ENCODE assay signal across 1 cellular context in the genomic region with DNA sequence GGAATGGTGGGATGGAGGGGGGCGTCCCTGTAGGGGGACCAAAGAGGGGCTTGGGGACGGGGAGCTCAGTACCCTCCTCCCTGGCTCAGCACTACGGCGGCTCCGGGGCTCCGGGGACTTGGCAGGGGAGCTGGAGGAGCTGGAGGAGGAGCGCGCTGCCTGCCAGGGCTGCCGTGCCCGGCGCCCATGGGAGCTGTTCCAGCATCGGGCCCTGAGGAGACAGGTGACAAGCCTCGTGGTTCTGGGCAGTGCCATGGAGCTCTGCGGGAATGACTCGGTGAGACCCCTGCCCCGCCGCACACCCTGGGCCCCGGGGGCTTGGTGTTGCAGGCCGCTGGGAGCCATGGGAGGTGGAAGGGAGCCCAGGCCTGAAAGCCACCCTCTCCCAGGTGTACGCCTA.
TF ChIP-seq lines count a peak whose summit lies in the region.

No MANE protein-coding gene starts in this region.

TF ChIP-seq in H1, 55 proteins besides CTCF, POLR2A, EP300 and RAD21:
- no peak for TF ChIP-seq SIRT6 (IDR thresholded peaks at IDR 0.05; ENCODE audit: low read length)
- no peak for TF ChIP-seq HDAC6 (IDR thresholded peaks at IDR 0.05; ENCODE audit: low read depth, low read length)
- TF ChIP-seq PHF8 (conservative IDR thresholded peaks at IDR 0.05; ENCODE audit: low read depth, low read length): no peak
- no peak for TF ChIP-seq GABPA (IDR thresholded peaks at IDR 0.05; ENCODE audit: borderline replicate concordance, insufficient read depth, low read length)
- no peak for TF ChIP-seq ZNF274 (IDR thresholded peaks at IDR 0.05; ENCODE audit: borderline replicate concordance, extremely low read depth, low read length)
- TF ChIP-seq, protein P1, sequence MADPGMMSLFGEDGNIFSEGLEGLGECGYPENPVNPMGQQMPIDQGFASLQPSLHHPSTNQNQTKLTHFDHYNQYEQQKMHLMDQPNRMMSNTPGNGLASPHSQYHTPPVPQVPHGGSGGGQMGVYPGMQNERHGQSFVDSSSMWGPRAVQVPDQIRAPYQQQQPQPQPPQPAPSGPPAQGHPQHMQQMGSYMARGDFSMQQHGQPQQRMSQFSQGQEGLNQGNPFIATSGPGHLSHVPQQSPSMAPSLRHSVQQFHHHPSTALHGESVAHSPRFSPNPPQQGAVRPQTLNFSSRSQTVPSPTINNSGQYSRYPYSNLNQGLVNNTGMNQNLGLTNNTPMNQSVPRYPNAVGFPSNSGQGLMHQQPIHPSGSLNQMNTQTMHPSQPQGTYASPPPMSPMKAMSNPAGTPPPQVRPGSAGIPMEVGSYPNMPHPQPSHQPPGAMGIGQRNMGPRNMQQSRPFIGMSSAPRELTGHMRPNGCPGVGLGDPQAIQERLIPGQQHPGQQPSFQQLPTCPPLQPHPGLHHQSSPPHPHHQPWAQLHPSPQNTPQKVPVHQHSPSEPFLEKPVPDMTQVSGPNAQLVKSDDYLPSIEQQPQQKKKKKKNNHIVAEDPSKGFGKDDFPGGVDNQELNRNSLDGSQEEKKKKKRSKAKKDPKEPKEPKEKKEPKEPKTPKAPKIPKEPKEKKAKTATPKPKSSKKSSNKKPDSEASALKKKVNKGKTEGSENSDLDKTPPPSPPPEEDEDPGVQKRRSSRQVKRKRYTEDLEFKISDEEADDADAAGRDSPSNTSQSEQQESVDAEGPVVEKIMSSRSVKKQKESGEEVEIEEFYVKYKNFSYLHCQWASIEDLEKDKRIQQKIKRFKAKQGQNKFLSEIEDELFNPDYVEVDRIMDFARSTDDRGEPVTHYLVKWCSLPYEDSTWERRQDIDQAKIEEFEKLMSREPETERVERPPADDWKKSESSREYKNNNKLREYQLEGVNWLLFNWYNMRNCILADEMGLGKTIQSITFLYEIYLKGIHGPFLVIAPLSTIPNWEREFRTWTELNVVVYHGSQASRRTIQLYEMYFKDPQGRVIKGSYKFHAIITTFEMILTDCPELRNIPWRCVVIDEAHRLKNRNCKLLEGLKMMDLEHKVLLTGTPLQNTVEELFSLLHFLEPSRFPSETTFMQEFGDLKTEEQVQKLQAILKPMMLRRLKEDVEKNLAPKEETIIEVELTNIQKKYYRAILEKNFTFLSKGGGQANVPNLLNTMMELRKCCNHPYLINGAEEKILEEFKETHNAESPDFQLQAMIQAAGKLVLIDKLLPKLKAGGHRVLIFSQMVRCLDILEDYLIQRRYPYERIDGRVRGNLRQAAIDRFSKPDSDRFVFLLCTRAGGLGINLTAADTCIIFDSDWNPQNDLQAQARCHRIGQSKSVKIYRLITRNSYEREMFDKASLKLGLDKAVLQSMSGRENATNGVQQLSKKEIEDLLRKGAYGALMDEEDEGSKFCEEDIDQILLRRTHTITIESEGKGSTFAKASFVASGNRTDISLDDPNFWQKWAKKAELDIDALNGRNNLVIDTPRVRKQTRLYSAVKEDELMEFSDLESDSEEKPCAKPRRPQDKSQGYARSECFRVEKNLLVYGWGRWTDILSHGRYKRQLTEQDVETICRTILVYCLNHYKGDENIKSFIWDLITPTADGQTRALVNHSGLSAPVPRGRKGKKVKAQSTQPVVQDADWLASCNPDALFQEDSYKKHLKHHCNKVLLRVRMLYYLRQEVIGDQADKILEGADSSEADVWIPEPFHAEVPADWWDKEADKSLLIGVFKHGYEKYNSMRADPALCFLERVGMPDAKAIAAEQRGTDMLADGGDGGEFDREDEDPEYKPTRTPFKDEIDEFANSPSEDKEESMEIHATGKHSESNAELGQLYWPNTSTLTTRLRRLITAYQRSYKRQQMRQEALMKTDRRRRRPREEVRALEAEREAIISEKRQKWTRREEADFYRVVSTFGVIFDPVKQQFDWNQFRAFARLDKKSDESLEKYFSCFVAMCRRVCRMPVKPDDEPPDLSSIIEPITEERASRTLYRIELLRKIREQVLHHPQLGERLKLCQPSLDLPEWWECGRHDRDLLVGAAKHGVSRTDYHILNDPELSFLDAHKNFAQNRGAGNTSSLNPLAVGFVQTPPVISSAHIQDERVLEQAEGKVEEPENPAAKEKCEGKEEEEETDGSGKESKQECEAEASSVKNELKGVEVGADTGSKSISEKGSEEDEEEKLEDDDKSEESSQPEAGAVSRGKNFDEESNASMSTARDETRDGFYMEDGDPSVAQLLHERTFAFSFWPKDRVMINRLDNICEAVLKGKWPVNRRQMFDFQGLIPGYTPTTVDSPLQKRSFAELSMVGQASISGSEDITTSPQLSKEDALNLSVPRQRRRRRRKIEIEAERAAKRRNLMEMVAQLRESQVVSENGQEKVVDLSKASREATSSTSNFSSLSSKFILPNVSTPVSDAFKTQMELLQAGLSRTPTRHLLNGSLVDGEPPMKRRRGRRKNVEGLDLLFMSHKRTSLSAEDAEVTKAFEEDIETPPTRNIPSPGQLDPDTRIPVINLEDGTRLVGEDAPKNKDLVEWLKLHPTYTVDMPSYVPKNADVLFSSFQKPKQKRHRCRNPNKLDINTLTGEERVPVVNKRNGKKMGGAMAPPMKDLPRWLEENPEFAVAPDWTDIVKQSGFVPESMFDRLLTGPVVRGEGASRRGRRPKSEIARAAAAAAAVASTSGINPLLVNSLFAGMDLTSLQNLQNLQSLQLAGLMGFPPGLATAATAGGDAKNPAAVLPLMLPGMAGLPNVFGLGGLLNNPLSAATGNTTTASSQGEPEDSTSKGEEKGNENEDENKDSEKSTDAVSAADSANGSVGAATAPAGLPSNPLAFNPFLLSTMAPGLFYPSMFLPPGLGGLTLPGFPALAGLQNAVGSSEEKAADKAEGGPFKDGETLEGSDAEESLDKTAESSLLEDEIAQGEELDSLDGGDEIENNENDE (IDR thresholded peaks at IDR 0.05; ENCODE audit: insufficient replicate concordance, low read length): no peak
- TF ChIP-seq CHD1 (IDR thresholded peaks at IDR 0.05; ENCODE audit: low read depth, low read length): no peak
- TF ChIP-seq TBP (IDR thresholded peaks at IDR 0.05; ENCODE audit: low read depth, low read length): no peak
- no peak for TF ChIP-seq SUZ12 (IDR thresholded peaks at IDR 0.05; ENCODE audit: low read length)
- TF ChIP-seq JUND (IDR thresholded peaks at IDR 0.05; ENCODE audit: low read length): no peak
- TF ChIP-seq NRF1 (IDR thresholded peaks at IDR 0.05; ENCODE audit: low read depth, low read length): no peak
- no peak for TF ChIP-seq YY1 (IDR thresholded peaks at IDR 0.05; ENCODE audit: low read depth, low read length)
- no peak for TF ChIP-seq TEAD4 (IDR thresholded peaks at IDR 0.05; ENCODE audit: low read depth, low read length)
- TF ChIP-seq BCL11A (IDR thresholded peaks at IDR 0.05; ENCODE audit: low read depth in 2 of 2, low read length in 2 of 2): no peak
- TF ChIP-seq KDM1A (IDR thresholded peaks at IDR 0.05; ENCODE audit: borderline replicate concordance, low read length): no peak
- TF ChIP-seq CHD2 (IDR thresholded peaks at IDR 0.05; ENCODE audit: low read length): no peak
TF ChIP-seq in H1: peak in this region for 0.
